8 cellular contexts compared by ENCODE assay signal in the genomic region with DNA sequence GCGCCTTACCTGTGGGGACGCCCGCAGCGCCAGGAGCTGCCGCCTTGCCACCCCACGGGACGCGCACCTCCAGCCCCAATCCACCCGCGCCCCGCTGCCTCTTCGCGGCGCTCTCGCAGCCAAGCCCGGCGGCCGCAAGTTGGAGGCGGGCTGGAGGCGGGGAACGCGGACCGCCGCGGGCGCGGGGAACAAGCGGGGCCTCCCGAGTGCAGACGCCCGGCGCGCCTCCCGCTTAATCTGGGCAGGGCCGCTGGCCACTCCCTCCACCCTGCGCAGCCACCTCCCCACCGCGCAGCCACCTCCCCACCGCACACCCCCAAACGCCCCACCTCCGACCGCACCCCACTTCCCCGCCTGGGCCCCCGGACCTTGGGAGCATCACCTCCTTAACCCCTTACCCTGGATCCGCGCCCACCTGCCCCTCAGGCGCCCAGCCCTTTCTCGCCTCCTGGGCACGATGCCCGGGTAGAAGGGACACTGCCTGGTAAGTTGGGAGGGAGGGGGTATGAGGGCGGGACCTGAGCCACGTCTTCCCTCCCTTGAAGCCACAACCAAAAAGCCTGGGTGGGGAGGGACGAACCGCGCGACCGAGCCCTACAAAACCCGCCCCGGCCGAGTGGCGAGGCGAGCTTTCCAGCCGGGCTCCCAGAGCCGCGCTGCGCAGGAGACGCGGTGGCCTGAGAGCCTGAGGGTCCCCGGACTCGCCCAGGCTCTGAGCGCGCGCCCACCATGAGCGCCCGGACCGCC. TPM values are rescaled to one million over a fixed set of nuclear protein-coding genes. Genes with fewer than 3 reads are reported as not detected.
A peak's percentile ranks its signal among the peaks of the same experiment; 100 is the strongest.
DNase-seq lines count a peak whose midpoint lies in the region; ATAC-seq and TF ChIP-seq lines count a peak whose summit lies in the region.

A gene (plus strand): TSS at position 627 of the 747 bp plus-strand sequence. CDS start 103 bp downstream, at position 730.
A gene (minus strand): TSS at position 208 of the 747 bp plus-strand sequence. CDS start 16,722 bp downstream, outside the sequence.

- intact Hi-C loops in CD14-positive monocyte (cut with micrococcal nuclease), result no loop called here

- no peak within 1 kb of the TSS for H3K27ac ChIP-seq in smooth muscle cell (ENCODE audit: low read depth)

- peak; percentile 49 for ATAC-seq in GM21619 (IDR thresholded peaks at IDR 0.05; ENCODE audit: unreplicated experiment)

- H3K9me3 ChIP-seq in iPS-15b (ENCODE audit: control insufficient read depth, insufficient read depth, low read length), result no peaks in the 10 kb centered on the region
- H3K9me3 ChIP-seq in smooth muscle cell (replicated peaks; ENCODE audit: low read depth), result peaks cover 6% of the 10 kb centered on the region

- H3K79me2 ChIP-seq in smooth muscle cell (ENCODE audit: low read depth), result no peaks in the 10 kb centered on the region

- no peak within 1 kb of the TSS for H3K27ac Mint-ChIP-seq in activated naive CD8-positive, alpha-beta T cell
- H3K27ac Mint-ChIP-seq in CD14-positive monocyte, result no peak within 1 kb of the TSS

- H3K4me2 ChIP-seq in smooth muscle cell, result peak within 1 kb of the TSS; percentile 91

- H3K36me3 ChIP-seq in iPS-15b (ENCODE audit: control insufficient read depth, insufficient read depth, low read length) (no peaks in the 10 kb centered on the region), smooth muscle cell (ENCODE audit: low read depth) (no peaks in the 10 kb centered on the region)

- peak within 1 kb of the TSS; percentile 59 for H3K4me3 ChIP-seq in iPS-15b (ENCODE audit: low read depth, low read length)
- H3K4me3 ChIP-seq in smooth muscle cell, result peak within 1 kb of the TSS; percentile 51

- 0% methylated on average over 20 of the region's 76 CpGs for WGBS in smooth muscle cell (ENCODE audit: low lambda C conversion rate)

- DNase-seq in NCI-H524 (lab: John Stamatoyannopoulos, UW) (peak; percentile 29 to 59), NCI-H524 treated with DMSO at 0.1 percent for 48 hours (lab: John Stamatoyannopoulos, UW) (no peak), HuH-7.5 (ENCODE audit: low spot score) (peak; percentile 23), smooth muscle cell (lab: John Stamatoyannopoulos, UW; ENCODE audit: unreplicated experiment) (no peak), CD14-positive monocyte (ENCODE audit: low spot score) (no peak)

- no peaks in the 10 kb centered on the region for H4K20me1 ChIP-seq in smooth muscle cell (ENCODE audit: low read depth)

- no peak within 1 kb of the TSS for H3K9ac ChIP-seq in iPS-15b (ENCODE audit: low read depth, low read length)
- H3K9ac ChIP-seq in smooth muscle cell (ENCODE audit: low read depth), result no peak within 1 kb of the TSS

- TF ChIP-seq CTCF in smooth muscle cell (IDR thresholded peaks at IDR 0.05; ENCODE audit: borderline replicate concordance, insufficient read depth, poor library complexity, severe bottlenecking) (no peak), CD14-positive monocyte (IDR thresholded peaks at IDR 0.05) (no peak)

- peaks cover 11% of the 10 kb centered on the region for H3K4me1 Mint-ChIP-seq in activated naive CD8-positive, alpha-beta T cell (ENCODE audit: low read depth)
- no peaks in the 10 kb centered on the region for H3K4me1 Mint-ChIP-seq in CD14-positive monocyte

- H3K27me3 ChIP-seq in iPS-15b (ENCODE audit: control insufficient read depth, insufficient read depth, low read length) (peaks cover 52% of the 10 kb centered on the region), smooth muscle cell (ENCODE audit: low read depth) (peaks cover 84% of the 10 kb centered on the region)

- peaks cover 36% of the 10 kb centered on the region for H3K27me3 Mint-ChIP-seq in activated naive CD8-positive, alpha-beta T cell
- H3K27me3 Mint-ChIP-seq in CD14-positive monocyte (ENCODE audit: low read depth in 3 of 3), result peaks cover 50 to 67% (median 53%) of the 10 kb centered on the region in 3 donors

- H3K4me3 Mint-ChIP-seq in activated naive CD8-positive, alpha-beta T cell, result peak within 1 kb of the TSS; percentile 77
- H3K4me3 Mint-ChIP-seq in CD14-positive monocyte, result peak within 1 kb of the TSS in 1 of 2 donors; percentile 72

- no peaks in the 10 kb centered on the region for H3K36me3 Mint-ChIP-seq in activated naive CD8-positive, alpha-beta T cell
- H3K36me3 Mint-ChIP-seq in CD14-positive monocyte, result no peaks in the 10 kb centered on the region

- no peaks in the 10 kb centered on the region for H3F3A ChIP-seq in smooth muscle cell (ENCODE audit: low read depth)

- H3K4me1 ChIP-seq in iPS-15b (ENCODE audit: control insufficient read depth, insufficient read depth, low read length) (no peaks in the 10 kb centered on the region), smooth muscle cell (ENCODE audit: low read depth) (peaks cover 13% of the 10 kb centered on the region)

- H2AFZ ChIP-seq in smooth muscle cell (ENCODE audit: low read depth), result peak within 1 kb of the TSS; percentile 1

- no peaks in the 10 kb centered on the region for H3K9me3 Mint-ChIP-seq in activated naive CD8-positive, alpha-beta T cell (ENCODE audit: low read depth)
- peaks cover 0 to 6% (median 3%) of the 10 kb centered on the region in 7 donors for H3K9me3 Mint-ChIP-seq in CD14-positive monocyte

RNA-seq across cellular contexts. Expression of the first gene that starts in this region (rescaled TPM):
- total RNA-seq in smooth muscle cell, result not detected in 2 replicates
- polyA plus RNA-seq in smooth muscle cell (not detected in 2 replicates), CD14-positive monocyte (not detected)

RNA-seq across cellular contexts. Expression of the second gene that starts in this region (rescaled TPM):
- total RNA-seq in smooth muscle cell, result under 0.01 and 0.04 TPM in 2 replicates
- polyA plus RNA-seq in smooth muscle cell (0.05 and 0.15 TPM in 2 replicates), CD14-positive monocyte (under 1 TPM in 1 of 2 donors, not detected in 1; 0.03 TPM)

Comparison
In these comparisons a context has a peak if more than half of its experiments do, and no peak if none do; other contexts are left out.
1. DNase-seq: peak in NCI-H524 (2 of 2) and HuH-7.5 (single experiment); none in NCI-H524 treated with DMSO at 0.1 percent for 48 hours (single experiment), smooth muscle cell (single experiment) and CD14-positive monocyte (single experiment).